ENCODE assay signal across 1 cellular context in genomic region chr16:47143677-47144558, GRCh38.
TF ChIP-seq lines count a peak whose summit lies in the region.

Gene NETO2 (minus strand): TSS chr16:47143945. CDS start chr16:47143612, 333 bp downstream.

TF ChIP-seq in K562, 482 proteins besides CTCF, POLR2A, EP300 and RAD21 (continued from another document and continues in another):
- TF ChIP-seq CHD7 (IDR thresholded peaks at IDR 0.05; ENCODE audit: low read depth, low read length) (no peak), MTA2 (IDR thresholded peaks at IDR 0.05; ENCODE audit: low read depth) (no peak), SOX6 (IDR thresholded peaks at IDR 0.05) (no peak), POLR3A (IDR thresholded peaks at IDR 0.05; ENCODE audit: borderline replicate concordance, extremely low read depth, insufficient read depth, insufficient read length) (no peak), NFIC (IDR thresholded peaks at IDR 0.05) (no peak; the same call in 1 of the 2 replicates), ZNF174 (CRISPR knock-in tag; IDR thresholded peaks at IDR 0.05) (no peak), PHF8 (IDR thresholded peaks at IDR 0.05; ENCODE audit: borderline replicate concordance, low read length) (peak; percentile 73; the same call in 1 of the 2 replicates), BHLHE40 (IDR thresholded peaks at IDR 0.05; ENCODE audit: low read length) (no peak; the same call in 1 of the 2 replicates), ELF4 (CRISPR knock-in tag; IDR thresholded peaks at IDR 0.05) (no peak), IFI16 (CRISPR knock-in tag; IDR thresholded peaks at IDR 0.05) (no peak), PRPF4 (IDR thresholded peaks at IDR 0.05; ENCODE audit: insufficient read depth, low read depth, low read length, poor library complexity, severe bottlenecking) (no peak), SIX5 (IDR thresholded peaks at IDR 0.05; ENCODE audit: borderline replicate concordance in 1 of 2, insufficient read depth in 1 of 2, low read depth in 1 of 2, low read length in 2 of 2) (no peak), ASH1L (IDR thresholded peaks at IDR 0.05; ENCODE audit: borderline replicate concordance, low read depth, partially characterized antibody) (no peak), LARP7 (IDR thresholded peaks at IDR 0.05) (no peak), HBP1 (CRISPR knock-in tag; IDR thresholded peaks at IDR 0.05) (no peak), CREB3L1 (IDR thresholded peaks at IDR 0.05; ENCODE audit: borderline replicate concordance, low read depth) (peak; percentile 68; the same call in 1 of the 2 replicates), ZBTB9 (CRISPR knock-in tag; IDR thresholded peaks at IDR 0.05) (no peak), ZBED1 (IDR thresholded peaks at IDR 0.05) (no peak), ZNF584 (CRISPR knock-in tag; IDR thresholded peaks at IDR 0.05; ENCODE audit: low read depth) (no peak), CHCHD3 (CRISPR knock-in tag; IDR thresholded peaks at IDR 0.05) (no peak), HMGXB4 (CRISPR knock-in tag; IDR thresholded peaks at IDR 0.05) (peak; percentile 57), ZBTB11 (CRISPR knock-in tag; IDR thresholded peaks at IDR 0.05) (no peak), ZC3H11A (IDR thresholded peaks at IDR 0.05; ENCODE audit: low read depth, low read length) (no peak), KDM4B (IDR thresholded peaks at IDR 0.05; ENCODE audit: borderline replicate concordance in 2 of 2, low read depth in 1 of 2) (no peak), NFIX (CRISPR knock-in tag; IDR thresholded peaks at IDR 0.05; ENCODE audit: low read depth) (no peak), CHD1 (IDR thresholded peaks at IDR 0.05; ENCODE audit: low read length) (no peak), NCOA2 (IDR thresholded peaks at IDR 0.05; ENCODE audit: partially characterized antibody in 2 of 2) (no peak), ZNF699 (CRISPR knock-in tag; IDR thresholded peaks at IDR 0.05; ENCODE audit: insufficient replicate concordance) (no peak), HMBOX1 (IDR thresholded peaks at IDR 0.05) (no peak), POU5F1 (IDR thresholded peaks at IDR 0.05; ENCODE audit: borderline replicate concordance, low read depth, low read length, partially characterized antibody) (no peak), PHF20 (IDR thresholded peaks at IDR 0.05; ENCODE audit: partially characterized antibody) (no peak), TFAP4 (CRISPR knock-in tag; IDR thresholded peaks at IDR 0.05; ENCODE audit: borderline replicate concordance) (no peak; the same call in 1 of the 2 replicates)
